In genomic region chr22:19533049-19533626, GRCh38 we compare ENCODE assay signal across 23 cellular contexts. TPM values are rescaled to one million over a fixed set of nuclear protein-coding genes. Genes with fewer than 3 reads are reported as not detected.
DNase-seq lines count a peak whose midpoint lies in the region; ATAC-seq, FAIRE-seq and TF ChIP-seq lines count a peak whose summit lies in the region.
"Had no signal": no experiment of that assay in that cellular context is flagged by ENCODE, and none has a peak within 500 bp of the region (broad histone marks: within the 10 kb centered on the region; RNA-seq: fewer than 3 reads in every experiment).

No MANE protein-coding gene starts in this region.

- POLR2A ChIA-PET in MCF 10A (lab: Yijun Ruan, JAX), result no interaction called here
- POLR2A ChIA-PET in K562 (lab: Yijun Ruan, JAX), result interaction anchor here (0.6 to 1.6 kb wide), 10 partner anchors 8 to 1508 kb away, joined by 3 to 6 read pairs (median 3); partner anchors contain the start of gene CDC45
- POLR2A ChIA-PET in endothelial cell of umbilical vein (lab: Charles Lee), result interaction anchor here (1.1 kb wide), 1 partner anchor 9 kb away, joined by 6 read pairs; the partner anchor contains the start of gene CLDN5

- no peak overlapping the region for H3K4me3 Mint-ChIP-seq in MCF 10A (ENCODE audit: unreplicated experiment)
- no peak overlapping the region for H3K4me3 Mint-ChIP-seq in T-helper 17 cell
- no peak overlapping the region for H3K4me3 Mint-ChIP-seq in activated T-helper 1 cell treated with anti-CD3 and anti-CD28 coated beads, Interleukin-12 subunit alpha, Interleukin-12 subunit beta, Interleukin-2, Interleukin-4 antibody, amounts not matched to agents 30 ng/mL and 10 ng/mL and 1 ng/mL, durations not matched to agents 14 hours and 24 hours and 36 hours
- H3K4me3 Mint-ChIP-seq: CD4-positive, alpha-beta memory T cell; HFFc6 had no signal

- no peak for TF ChIP-seq POLR2A in K562 (conservative IDR thresholded peaks at IDR 0.05)
- no peak for TF ChIP-seq POLR2A in endothelial cell of umbilical vein (IDR thresholded peaks at IDR 0.05; ENCODE audit: low read depth, low read length)

- H3K27me3 Mint-ChIP-seq in MCF 10A (ENCODE audit: insufficient read depth, unreplicated experiment) (peaks cover 10% of the 10 kb centered on the region), T-helper 17 cell (peaks cover 16% of the 10 kb centered on the region)
- H3K27me3 Mint-ChIP-seq in activated T-helper 1 cell treated with anti-CD3 and anti-CD28 coated beads, Interleukin-12 subunit alpha, Interleukin-12 subunit beta, Interleukin-2, Interleukin-4 antibody, amounts not matched to agents 30 ng/mL and 10 ng/mL and 1 ng/mL, durations not matched to agents 14 hours and 24 hours and 36 hours (ENCODE audit: insufficient read depth), result peaks cover 19% of the 10 kb centered on the region

- TF ChIP-seq RAD21 in K562 (CRISPR knock-in tag; conservative IDR thresholded peaks at IDR 0.05 in 1 of 2, IDR thresholded peaks at IDR 0.05 in 1 of 2), result no peak

- H3K27me3 ChIP-seq in mammary epithelial cell (ENCODE audit: insufficient read depth, low read length) (no peaks in the 10 kb centered on the region), K562 (ENCODE audit: control insufficient read depth in 2 of 2, insufficient read depth in 2 of 2, low read length in 2 of 2) (peaks cover 55 to 67% of the 10 kb centered on the region in 2 experiments), endothelial cell of umbilical vein (ENCODE audit: control insufficient read depth in 2 of 2, insufficient read depth in 2 of 2, low read length in 2 of 2) (no peaks in the 10 kb centered on the region)

- TF ChIP-seq EP300 in K562 (IDR thresholded peaks at IDR 0.05; ENCODE audit: low read length), result no peak

- H3K4me1 Mint-ChIP-seq in MCF 10A (ENCODE audit: insufficient read depth, unreplicated experiment) (no peaks in the 10 kb centered on the region), T-helper 17 cell (peaks cover 2% of the 10 kb centered on the region)
- H3K4me1 Mint-ChIP-seq in activated T-helper 1 cell treated with anti-CD3 and anti-CD28 coated beads, Interleukin-12 subunit alpha, Interleukin-12 subunit beta, Interleukin-2, Interleukin-4 antibody, amounts not matched to agents 30 ng/mL and 10 ng/mL and 1 ng/mL, durations not matched to agents 14 hours and 24 hours and 36 hours (ENCODE audit: low read depth), result no peaks in the 10 kb centered on the region
- H3K4me1 Mint-ChIP-seq: CD4-positive, alpha-beta memory T cell had no signal

- no peak overlapping the region for H3K4me3 ChIP-seq in mammary epithelial cell (replicated peaks in 1 of 3; ENCODE audit: insufficient read depth in 1 of 3, low read depth in 2 of 3, low read length in 3 of 3)
- H3K4me3 ChIP-seq in K562, result no peak overlapping the region
- H3K4me3 ChIP-seq in endothelial cell of umbilical vein (replicated peaks in 1 of 3; ENCODE audit: insufficient read depth in 1 of 3, low read depth in 1 of 3, low read length in 3 of 3), result no peak overlapping the region
- H3K4me3 ChIP-seq: HAP-1 had no signal

- intact Hi-C loops in MCF 10A (cut with micrococcal nuclease), result no loop called here
- intact Hi-C loops in mammary epithelial cell (cut with micrococcal nuclease), result no loop called here
- intact Hi-C loops in K562 (cut with micrococcal nuclease), result loop anchor here (5.0 kb wide), 1 partner anchor 74 kb away; no protein-coding TSS in a partner anchor
- intact Hi-C loops in endothelial cell of umbilical vein (cut with micrococcal nuclease), result loop anchor here (1.0 kb wide), 1 partner anchor 8 kb away; no protein-coding TSS in a partner anchor
- intact Hi-C loops in activated T-helper 1 cell treated with anti-CD3 and anti-CD28 coated beads, Interleukin-12 subunit alpha, Interleukin-12 subunit beta, Interleukin-2, Interleukin-4 antibody, amounts not matched to agents 30 ng/mL and 10 ng/mL and 1 ng/mL, durations not matched to agents 14 hours and 24 hours and 36 hours (cut with micrococcal nuclease), result no loop called here

- TF ChIP-seq CTCF in MCF 10A (IDR thresholded peaks at IDR 0.05; ENCODE audit: unreplicated experiment) (no peak), mammary epithelial cell (conservative IDR thresholded peaks at IDR 0.05 in 1 of 2, IDR thresholded peaks at IDR 0.05 in 1 of 2; ENCODE audit: extremely low read depth in 1 of 2, insufficient read depth in 1 of 2, low read depth in 1 of 2, low read length in 2 of 2) (no peak), K562 (IDR thresholded peaks at IDR 0.05 in 2 of 3, conservative IDR thresholded peaks at IDR 0.05 in 1 of 3; ENCODE audit: insufficient read depth in 2 of 3, low read depth in 1 of 3, low read length in 3 of 3) (no peak), endothelial cell of umbilical vein (IDR thresholded peaks at IDR 0.05; ENCODE audit: extremely low read depth in 1 of 2, insufficient read depth in 1 of 2, low read depth in 1 of 2, low read length in 2 of 2) (no peak)

- in situ Hi-C loops in mammary epithelial cell (cut with MboI; ENCODE audit: low sequenced_read_pairs in 2 of 2), result no loop called here
- in situ Hi-C loops in K562 (cut with MboI), result no loop called here

- no peaks in the 10 kb centered on the region for H3K9me3 Mint-ChIP-seq in MCF 10A (ENCODE audit: unreplicated experiment)
- H3K9me3 Mint-ChIP-seq in activated T-helper 1 cell treated with anti-CD3 and anti-CD28 coated beads, Interleukin-12 subunit alpha, Interleukin-12 subunit beta, Interleukin-2, Interleukin-4 antibody, amounts not matched to agents 30 ng/mL and 10 ng/mL and 1 ng/mL, durations not matched to agents 14 hours and 24 hours and 36 hours, result no peaks in the 10 kb centered on the region
- H3K9me3 Mint-ChIP-seq: CD4-positive, alpha-beta memory T cell; HFFc6 had no signal

- H3K9me3 ChIP-seq in mammary epithelial cell (replicated peaks; ENCODE audit: insufficient read depth, low read length) (no peaks in the 10 kb centered on the region), T-helper 17 cell (ENCODE audit: control insufficient read depth, low read length, poor library complexity, severe bottlenecking) (no peaks in the 10 kb centered on the region), K562 (replicated peaks; ENCODE audit: control insufficient read depth, insufficient read depth, low read depth, low read length) (no peaks in the 10 kb centered on the region), endothelial cell of umbilical vein (replicated peaks; ENCODE audit: control insufficient read depth, insufficient read depth, low read length) (no peaks in the 10 kb centered on the region)
- H3K9me3 ChIP-seq: HAP-1 had no signal

- H3K27ac ChIP-seq in mammary epithelial cell (ENCODE audit: insufficient read depth, low read depth, low read length) (no peak overlapping the region), K562 (ENCODE audit: extremely low read depth, low read depth, low read length) (no peak overlapping the region), endothelial cell of umbilical vein (ENCODE audit: insufficient read depth, low read depth, low read length) (peak overlapping the region; percentile 20)

- H3K4me1 ChIP-seq in mammary epithelial cell (ENCODE audit: insufficient read depth, low read length), result no peaks in the 10 kb centered on the region
- H3K4me1 ChIP-seq in K562 (replicated peaks in 1 of 2; ENCODE audit: control insufficient read depth in 2 of 2, insufficient read depth in 2 of 2, low read length in 2 of 2), result peaks cover 0 to 1% of the 10 kb centered on the region in 2 experiments; a peak in 2 of 5 replicates
- H3K4me1 ChIP-seq in endothelial cell of umbilical vein (ENCODE audit: control insufficient read depth, extremely low read depth, insufficient read depth, low read length), result peaks cover 29% of the 10 kb centered on the region
- H3K4me1 ChIP-seq: HAP-1 had no signal

- no peaks in the 10 kb centered on the region for H4K20me1 ChIP-seq in mammary epithelial cell (ENCODE audit: insufficient read depth, low read length)
- peaks cover 1% of the 10 kb centered on the region; the same call in 1 of the 2 replicates for H4K20me1 ChIP-seq in K562 (replicated peaks; ENCODE audit: control insufficient read depth, insufficient read depth, low read length)
- H4K20me1 ChIP-seq in endothelial cell of umbilical vein (replicated peaks; ENCODE audit: control insufficient read depth, extremely low read depth, insufficient read depth, low read length), result no peaks in the 10 kb centered on the region

- H2AFZ ChIP-seq in mammary epithelial cell (ENCODE audit: low read depth, low read length) (no peak overlapping the region), K562 (ENCODE audit: low read depth, low read length) (no peak overlapping the region), endothelial cell of umbilical vein (ENCODE audit: low read depth, low read length) (no peak overlapping the region)

- no peaks in the 10 kb centered on the region for H3K36me3 ChIP-seq in mammary epithelial cell (ENCODE audit: insufficient read depth, low read length)
- H3K36me3 ChIP-seq in K562 (ENCODE audit: control insufficient read depth, insufficient read depth, low read length), result no peaks in the 10 kb centered on the region
- no peaks in the 10 kb centered on the region for H3K36me3 ChIP-seq in endothelial cell of umbilical vein (ENCODE audit: control insufficient read depth in 2 of 2, extremely low read depth in 1 of 2, insufficient read depth in 2 of 2, low read length in 2 of 2)
- H3K36me3 ChIP-seq: HAP-1 had no signal

- H3K4me2 ChIP-seq in mammary epithelial cell (ENCODE audit: insufficient read depth, low read depth, low read length), result no peak overlapping the region
- H3K4me2 ChIP-seq in K562 (ENCODE audit: insufficient read depth, low read length), result no peak overlapping the region
- H3K4me2 ChIP-seq in endothelial cell of umbilical vein (ENCODE audit: insufficient read depth, low read length), result no peak overlapping the region

- H3K9ac ChIP-seq in mammary epithelial cell (ENCODE audit: insufficient read depth, low read length), result no peak overlapping the region
- H3K9ac ChIP-seq in K562 (ENCODE audit: insufficient read depth in 1 of 2, low read depth in 2 of 2, low read length in 2 of 2), result no peak overlapping the region
- H3K9ac ChIP-seq in endothelial cell of umbilical vein (replicated peaks; ENCODE audit: extremely low read depth, insufficient read depth, low read length), result no peak overlapping the region

- H3K79me2 ChIP-seq in mammary epithelial cell (ENCODE audit: insufficient read depth, low read length) (no peaks in the 10 kb centered on the region), K562 (ENCODE audit: control insufficient read depth, insufficient read depth, low read length) (no peaks in the 10 kb centered on the region), endothelial cell of umbilical vein (ENCODE audit: control insufficient read depth, insufficient read depth, low read length) (no peaks in the 10 kb centered on the region)

- ATAC-seq in T-helper 17 cell (no peak), K562 (no peak), GM19455 (IDR thresholded peaks at IDR 0.05; ENCODE audit: unreplicated experiment) (no peak)

- FAIRE-seq in K562 (lab: Jason Lieb, UNC), result no peak
- FAIRE-seq in endothelial cell of umbilical vein (lab: Jason Lieb, UNC), result no peak
- FAIRE-seq: GM12891, GM18507, H54 had no signal

- peak overlapping the region; percentile 42 for H3K27ac Mint-ChIP-seq in MCF 10A (ENCODE audit: low read depth, unreplicated experiment)
- H3K27ac Mint-ChIP-seq in T-helper 17 cell, result peak overlapping the region; percentile 39
- H3K27ac Mint-ChIP-seq in activated T-helper 1 cell treated with anti-CD3 and anti-CD28 coated beads, Interleukin-12 subunit alpha, Interleukin-12 subunit beta, Interleukin-2, Interleukin-4 antibody, amounts not matched to agents 30 ng/mL and 10 ng/mL and 1 ng/mL, durations not matched to agents 14 hours and 24 hours and 36 hours, result no peak overlapping the region
- H3K27ac Mint-ChIP-seq: HFFc6 had no signal

- BruUV-seq in MCF 10A (replicated peaks; lab: Mats Ljungman, UMichigan) (no TSS peak), mammary epithelial cell (replicated peaks; lab: Mats Ljungman, UMichigan) (no TSS peak), K562 (replicated peaks; lab: Mats Ljungman, UMichigan) (no TSS peak), endothelial cell of umbilical vein (replicated peaks; lab: Mats Ljungman, UMichigan) (no TSS peak)

- H3K36me3 Mint-ChIP-seq in MCF 10A (ENCODE audit: insufficient read depth, unreplicated experiment), result no peaks in the 10 kb centered on the region
- H3K36me3 Mint-ChIP-seq in T-helper 17 cell (ENCODE audit: low read depth), result no peaks in the 10 kb centered on the region
- H3K36me3 Mint-ChIP-seq in activated T-helper 1 cell treated with anti-CD3 and anti-CD28 coated beads, Interleukin-12 subunit alpha, Interleukin-12 subunit beta, Interleukin-2, Interleukin-4 antibody, amounts not matched to agents 30 ng/mL and 10 ng/mL and 1 ng/mL, durations not matched to agents 14 hours and 24 hours and 36 hours (ENCODE audit: low read depth), result no peaks in the 10 kb centered on the region
- H3K36me3 Mint-ChIP-seq: CD4-positive, alpha-beta memory T cell had no signal

- CTCF ChIA-PET in MCF 10A (lab: Yijun Ruan, JAX) (no interaction called here), mammary epithelial cell (lab: Charles Lee; ENCODE audit: low non-redundant PET) (no interaction called here), K562 (lab: Yijun Ruan, JAX; ENCODE audit: low intra/inter-chr PET ratio) (interaction anchor here (0.6 kb wide), 1 partner anchor 334 kb away, joined by 4 read pairs; no protein-coding TSS in a partner anchor), endothelial cell of umbilical vein (lab: Charles Lee) (interaction anchor here (0.8 to 1.7 kb wide), 7 partner anchors 9 to 97 kb away, joined by 3 to 9 read pairs (median 4); partner anchors contain the start of gene CLDN5)

- H3K9me1 ChIP-seq in K562 (ENCODE audit: control insufficient read depth, insufficient read depth, low read length) (no peaks in the 10 kb centered on the region), endothelial cell of umbilical vein (replicated peaks; ENCODE audit: control insufficient read depth, extremely low read depth, insufficient read depth, low read length) (no peaks in the 10 kb centered on the region)

- dilution Hi-C loops in mammary epithelial cell (cut with HindIII; ENCODE audit: low sequenced_read_pairs) (no loop called here), endothelial cell of umbilical vein (cut with MboI; ENCODE audit: extremely low pct_ligation_motif_present, low sequenced_read_pairs) (no loop called here)

- DNase-seq in MCF 10A (ENCODE audit: unreplicated experiment) (no peak), mammary epithelial cell (no peak), T-helper 17 cell (no peak), K562 (ENCODE audit: extremely low read depth in 1 of 4, low spot score in 3 of 4) (peak in 1 of 4 experiments; percentile 10), endothelial cell of umbilical vein (ENCODE audit: low read depth, low spot score) (no peak), NCI-H1417 treated with DMSO at 0.1 percent for 48 hours (lab: John Stamatoyannopoulos, UW) (no peak)
- no peak for DNase-seq in activated T-helper 1 cell treated with anti-CD3 and anti-CD28 coated beads, Interleukin-12 subunit alpha, Interleukin-12 subunit beta, Interleukin-2, Interleukin-4 antibody, amounts not matched to agents 30 ng/mL and 10 ng/mL and 1 ng/mL, durations not matched to agents 14 hours and 24 hours and 36 hours (ENCODE audit: low spot score)
- DNase-seq: C1 segment of cervical spinal cord; Calu3; CD4-positive, alpha-beta memory T cell; COR-L47; DMS53; DMS79 treated with DMSO at 0.1 percent for 48 hours; GF-D8; GOT3; HFFc6 had no signal

- 84% methylated on average over 7 of the region's 8 CpGs for whole genome bisulfite sequencing in mammary epithelial cell (ENCODE audit: low coverage, missing lambda C conversion rate)
- WGBS in K562 (ENCODE audit: insufficient coverage, low coverage, missing lambda C conversion rate), result 6% methylated on average over 8 of the region's 8 CpGs

RNA-seq across cellular contexts. Expression of gene CLDN5, which starts 8.9 kb away (rescaled TPM):
- total RNA-seq in MCF 10A (2022) (not detected in 2 replicates), mammary epithelial cell (not detected), T-helper 17 cell (10 to 100 TPM in 1 of 2 donors, under 1 TPM in 1; 0.87 to 20.0 TPM), K562 (2014; rRNA removed) (not detected in 2 replicates), K562 (2014; rRNA removed; fragmentation: Illumina TruSeq; extraction: Trizol) (not detected in 2 replicates), K562 (2015; rRNA removed; fragmentation: Illumina TruSeq; extraction: Trizol) (not detected in 2 replicates), K562 (2021) (0.16 and 0.20 TPM in 2 replicates), endothelial cell of umbilical vein (165 and 198 TPM in 2 replicates)
- polyA plus RNA-seq in mammary epithelial cell (0.03 TPM), K562 (2011; rRNA removed) (not detected in 2 replicates), K562 (2014; fragmentation: Illumina TruSeq; extraction: Trizol) (not detected in 2 replicates), K562 (2014; fragmentation: Nextera tagmentation; extraction: Ambion mirVana) (not detected), K562 (2014; rRNA removed) (not detected in 2 replicates), endothelial cell of umbilical vein (252 and 295 TPM in 2 replicates)
- polyA minus RNA-seq in mammary epithelial cell (not detected), endothelial cell of umbilical vein (41.2 and 60.9 TPM in 2 replicates)
- total RNA-seq in K562 (2011; cell fraction: chromatin; rRNA removed; ENCODE audit: low replicate concordance), result not detected in 2 replicates
- not detected in 2 replicates for total RNA-seq in K562 (2011; cell fraction: nucleolus; rRNA removed)
- total RNA-seq in K562 (2011; cell fraction: nucleoplasm; rRNA removed), result not detected in 2 replicates
- not detected in 2 replicates for polyA plus RNA-seq in K562 (2011; cell fraction: cytosol; rRNA removed)
- not detected in 2 replicates for polyA plus RNA-seq in K562 (2011; cell fraction: nucleus; rRNA removed)
- polyA plus RNA-seq in K562 (2012), result 0.08 and 0.18 TPM in 2 replicates
- polyA minus RNA-seq in K562 (2011; rRNA and poly(A)+ RNA removed), result not detected in 2 replicates
- polyA minus RNA-seq in K562 (2011; cell fraction: cytosol; rRNA and poly(A)+ RNA removed), result not detected in 2 replicates
- not detected in 2 replicates for polyA minus RNA-seq in K562 (2011; cell fraction: nucleus; rRNA and poly(A)+ RNA removed)
- 89.2 and 151 TPM in 2 replicates for polyA plus RNA-seq in endothelial cell of umbilical vein (2011; cell fraction: cytosol; rRNA removed)
- polyA plus RNA-seq in endothelial cell of umbilical vein (2011; cell fraction: nucleus; rRNA removed), result 50.1 and 55.8 TPM in 2 replicates
- 50.1 and 57.2 TPM in 2 replicates for polyA plus RNA-seq in endothelial cell of umbilical vein (2012)
- not detected for polyA minus RNA-seq in endothelial cell of umbilical vein (2011; cell fraction: cytosol; rRNA and poly(A)+ RNA removed)
- polyA minus RNA-seq in endothelial cell of umbilical vein (2011; cell fraction: nucleus; rRNA and poly(A)+ RNA removed), result 17.7 and 35.2 TPM in 2 replicates
- total RNA-seq in activated T-helper 1 cell treated with anti-CD3 and anti-CD28 coated beads, Interleukin-12 subunit alpha, Interleukin-12 subunit beta, Interleukin-2, Interleukin-4 antibody, amounts not matched to agents 30 ng/mL and 10 ng/mL and 1 ng/mL, durations not matched to agents 14 hours and 24 hours and 36 hours, result 0.47 and 0.76 TPM in 2 replicates
- total RNA-seq: A172; Calu3; CD4-positive, alpha-beta memory T cell; G401 had no signal

RNA-seq across cellular contexts. Expression of gene CDC45, which starts 53.4 kb away (rescaled TPM):
- total RNA-seq in MCF 10A (2022) (7.5 and 18.6 TPM in 2 replicates), mammary epithelial cell (10 to 100 TPM in 1 of 2 donors, 1 to 10 TPM in 1; 2.2 to 31.1 TPM), T-helper 17 cell (under 1 TPM; 0.32 to 0.37 TPM), K562 (2014; rRNA removed) (415 and 450 TPM in 2 replicates), K562 (2014; rRNA removed; fragmentation: Illumina TruSeq; extraction: Trizol) (263 and 295 TPM in 2 replicates), K562 (2015; rRNA removed; fragmentation: Illumina TruSeq; extraction: Trizol) (239 and 251 TPM in 2 replicates), K562 (2021) (312 and 319 TPM in 2 replicates), endothelial cell of umbilical vein (40.6 and 44.7 TPM in 2 replicates)
- polyA plus RNA-seq in mammary epithelial cell (49.3 TPM), K562 (2011; rRNA removed) (580 and 584 TPM in 2 replicates), K562 (2014; fragmentation: Illumina TruSeq; extraction: Trizol) (412 and 430 TPM in 2 replicates), K562 (2014; fragmentation: Nextera tagmentation; extraction: Ambion mirVana) (100 to 1,000 TPM; 276 to 465 TPM), K562 (2014; rRNA removed) (410 and 427 TPM in 2 replicates), endothelial cell of umbilical vein (33.2 and 36.6 TPM in 2 replicates)
- polyA minus RNA-seq in mammary epithelial cell (33.7 TPM), endothelial cell of umbilical vein (32.7 and 40.4 TPM in 2 replicates)
- total RNA-seq in K562 (2011; cell fraction: chromatin; rRNA removed; ENCODE audit: low replicate concordance), result 810 and 853 TPM in 2 replicates
- total RNA-seq in K562 (2011; cell fraction: nucleolus; rRNA removed), result 339 and 346 TPM in 2 replicates
- 307 and 398 TPM in 2 replicates for total RNA-seq in K562 (2011; cell fraction: nucleoplasm; rRNA removed)
- polyA plus RNA-seq in K562 (2011; cell fraction: cytosol; rRNA removed), result 370 and 430 TPM in 2 replicates
- 642 and 944 TPM in 2 replicates for polyA plus RNA-seq in K562 (2011; cell fraction: nucleus; rRNA removed)
- polyA plus RNA-seq in K562 (2012), result 267 and 326 TPM in 2 replicates
- polyA minus RNA-seq in K562 (2011; rRNA and poly(A)+ RNA removed), result 415 and 540 TPM in 2 replicates
- polyA minus RNA-seq in K562 (2011; cell fraction: cytosol; rRNA and poly(A)+ RNA removed), result 153 and 162 TPM in 2 replicates
- polyA minus RNA-seq in K562 (2011; cell fraction: nucleus; rRNA and poly(A)+ RNA removed), result 185 and 445 TPM in 2 replicates
- polyA plus RNA-seq in endothelial cell of umbilical vein (2011; cell fraction: cytosol; rRNA removed), result 43.5 and 50.0 TPM in 2 replicates
- polyA plus RNA-seq in endothelial cell of umbilical vein (2011; cell fraction: nucleus; rRNA removed), result 72.3 and 91.0 TPM in 2 replicates
- 17.1 and 34.7 TPM in 2 replicates for polyA plus RNA-seq in endothelial cell of umbilical vein (2012)
- 25.7 TPM for polyA minus RNA-seq in endothelial cell of umbilical vein (2011; cell fraction: cytosol; rRNA and poly(A)+ RNA removed)
- polyA minus RNA-seq in endothelial cell of umbilical vein (2011; cell fraction: nucleus; rRNA and poly(A)+ RNA removed), result 28.9 and 31.7 TPM in 2 replicates
- total RNA-seq in activated T-helper 1 cell treated with anti-CD3 and anti-CD28 coated beads, Interleukin-12 subunit alpha, Interleukin-12 subunit beta, Interleukin-2, Interleukin-4 antibody, amounts not matched to agents 30 ng/mL and 10 ng/mL and 1 ng/mL, durations not matched to agents 14 hours and 24 hours and 36 hours, result 104 and 116 TPM in 2 replicates

RNA-seq across cellular contexts. Expression of gene UFD1, which starts 54.1 kb away (rescaled TPM):
- total RNA-seq in MCF 10A (2022), result 62.3 and 64.4 TPM in 2 replicates
- 10 to 100 TPM; 63.3 to 98.2 TPM for total RNA-seq in mammary epithelial cell
- polyA plus RNA-seq in mammary epithelial cell, result 225 TPM
- polyA minus RNA-seq in mammary epithelial cell, result 147 TPM
- total RNA-seq in T-helper 17 cell, result 10 to 100 TPM; 76.3 to 79.2 TPM
- 307 and 375 TPM in 2 replicates for total RNA-seq in K562 (2011; cell fraction: chromatin; rRNA removed; ENCODE audit: low replicate concordance)
- 219 and 230 TPM in 2 replicates for total RNA-seq in K562 (2011; cell fraction: nucleolus; rRNA removed)
- 278 and 374 TPM in 2 replicates for total RNA-seq in K562 (2011; cell fraction: nucleoplasm; rRNA removed)
- 238 and 290 TPM in 2 replicates for total RNA-seq in K562 (2014; rRNA removed)
- 361 and 365 TPM in 2 replicates for total RNA-seq in K562 (2014; rRNA removed; fragmentation: Illumina TruSeq; extraction: Trizol)
- 330 and 363 TPM in 2 replicates for total RNA-seq in K562 (2015; rRNA removed; fragmentation: Illumina TruSeq; extraction: Trizol)
- 284 and 307 TPM in 2 replicates for total RNA-seq in K562 (2021)
- polyA plus RNA-seq in K562 (2011; rRNA removed), result 428 and 564 TPM in 2 replicates
- polyA plus RNA-seq in K562 (2011; cell fraction: cytosol; rRNA removed), result 516 and 625 TPM in 2 replicates
- polyA plus RNA-seq in K562 (2011; cell fraction: nucleus; rRNA removed), result 577 and 723 TPM in 2 replicates
- 381 and 502 TPM in 2 replicates for polyA plus RNA-seq in K562 (2012)
- 551 and 645 TPM in 2 replicates for polyA plus RNA-seq in K562 (2014; fragmentation: Illumina TruSeq; extraction: Trizol)
- 100 to 1,000 TPM; 503 to 627 TPM for polyA plus RNA-seq in K562 (2014; fragmentation: Nextera tagmentation; extraction: Ambion mirVana)
- polyA plus RNA-seq in K562 (2014; rRNA removed), result 321 and 446 TPM in 2 replicates
- 432 and 439 TPM in 2 replicates for polyA minus RNA-seq in K562 (2011; rRNA and poly(A)+ RNA removed)
- polyA minus RNA-seq in K562 (2011; cell fraction: cytosol; rRNA and poly(A)+ RNA removed), result 143 and 172 TPM in 2 replicates
- polyA minus RNA-seq in K562 (2011; cell fraction: nucleus; rRNA and poly(A)+ RNA removed), result 99.8 and 195 TPM in 2 replicates
- 122 and 127 TPM in 2 replicates for total RNA-seq in endothelial cell of umbilical vein
- 221 and 228 TPM in 2 replicates for polyA plus RNA-seq in endothelial cell of umbilical vein
- polyA plus RNA-seq in endothelial cell of umbilical vein (2011; cell fraction: cytosol; rRNA removed), result 206 and 231 TPM in 2 replicates
- 165 and 194 TPM in 2 replicates for polyA plus RNA-seq in endothelial cell of umbilical vein (2011; cell fraction: nucleus; rRNA removed)
- 125 and 207 TPM in 2 replicates for polyA plus RNA-seq in endothelial cell of umbilical vein (2012)
- polyA minus RNA-seq in endothelial cell of umbilical vein, result 288 and 289 TPM in 2 replicates
- 33.1 TPM for polyA minus RNA-seq in endothelial cell of umbilical vein (2011; cell fraction: cytosol; rRNA and poly(A)+ RNA removed)
- polyA minus RNA-seq in endothelial cell of umbilical vein (2011; cell fraction: nucleus; rRNA and poly(A)+ RNA removed), result 77.9 and 102 TPM in 2 replicates
- total RNA-seq in activated T-helper 1 cell treated with anti-CD3 and anti-CD28 coated beads, Interleukin-12 subunit alpha, Interleukin-12 subunit beta, Interleukin-2, Interleukin-4 antibody, amounts not matched to agents 30 ng/mL and 10 ng/mL and 1 ng/mL, durations not matched to agents 14 hours and 24 hours and 36 hours, result 88.2 and 108 TPM in 2 replicates

Comparison
In these comparisons a context has a peak if more than half of its experiments do, and no peak if none do; other contexts are left out.
1. CTCF ChIA-PET loops: an anchor here in K562 (0.6 kb wide) and endothelial cell of umbilical vein (0.8 to 1.7 kb wide); none called in MCF 10A and mammary epithelial cell.
2. intact Hi-C loops: an anchor here in K562 (5.0 kb wide) and endothelial cell of umbilical vein (1.0 kb wide); none called in MCF 10A, mammary epithelial cell and activated T-helper 1 cell treated with anti-CD3 and anti-CD28 coated beads, Interleukin-12 subunit alpha, Interleukin-12 subunit beta, Interleukin-2, Interleukin-4 antibody, amounts not matched to agents 30 ng/mL and 10 ng/mL and 1 ng/mL, durations not matched to agents 14 hours and 24 hours and 36 hours.